In the genomic region with DNA sequence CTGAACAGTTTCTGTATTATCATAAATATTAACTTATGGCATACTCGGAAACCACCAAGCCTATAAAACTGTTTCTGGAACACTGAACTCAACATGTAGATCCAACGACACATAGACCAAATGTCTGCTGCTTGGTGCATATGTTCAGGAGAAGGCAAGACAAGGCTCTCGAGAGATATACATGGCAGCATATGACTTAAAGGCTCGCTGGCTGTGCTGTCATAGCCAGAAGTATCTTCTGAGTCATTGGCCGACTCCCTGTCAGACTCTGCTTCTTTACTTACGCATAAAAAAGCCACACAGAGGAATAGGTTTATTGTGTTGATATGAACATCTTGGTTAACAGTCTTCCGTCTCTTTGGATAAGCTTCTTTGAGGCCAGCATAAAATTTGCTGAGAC, we compare ENCODE assay signal across 24 cellular contexts.
"Had no signal": no experiment of that assay in that cellular context is flagged by ENCODE, and none has a peak within 500 bp of the region (broad histone marks: within the 10 kb centered on the region; RNA-seq: fewer than 3 reads in every experiment).

No MANE protein-coding gene starts in this region.

- H3K27ac Mint-ChIP-seq: activated naive CD4-positive, alpha-beta T cell treated with anti-CD3 and anti-CD28 coated beads, Interleukin-2, amount 50 U/mL, for 24 hours; T-cell had no signal

- H3K27me3 Mint-ChIP-seq: activated naive CD4-positive, alpha-beta T cell treated with anti-CD3 and anti-CD28 coated beads, Interleukin-2, amount 50 U/mL, for 24 hours; T-cell had no signal

- H3K9me3 Mint-ChIP-seq: activated naive CD4-positive, alpha-beta T cell treated with anti-CD3 and anti-CD28 coated beads, Interleukin-2, amount 50 U/mL, for 24 hours; T-cell had no signal

- H3K27ac ChIP-seq: SK-N-MC, VCaP had no signal

- H3K4me3 ChIP-seq: K562, SK-N-MC had no signal

- H3K4me3 Mint-ChIP-seq: activated naive CD4-positive, alpha-beta T cell treated with anti-CD3 and anti-CD28 coated beads, Interleukin-2, amount 50 U/mL, for 24 hours; T-cell had no signal

- ATAC-seq: K562, Panc1, Right ventricle myocardium inferior, T-cell had no signal

- DNase-seq: activated CD4-positive, alpha-beta T cell treated with anti-CD3 and anti-CD28 coated beads, Interleukin-2, amount 50 U/mL, for 48 hours; activated CD4-positive, CD25-positive, alpha-beta regulatory T cell; activated effector memory CD4-positive, alpha-beta T cell treated with Interleukin-2 at 50 U/mL for 16 hours; activated naive CD4-positive, alpha-beta T cell; activated T-cell treated with anti-CD3 and anti-CD28 coated beads for 4 hours; aorta; Karpas-422; NCI-H1105 treated with DMSO at 0.1 percent for 48 hours; NCI-H1436 treated with DMSO at 0.1 percent for 48 hours; NCI-H187; NCI-H2081; NCI-H510A treated with DMSO at 0.1 percent for 48 hours; NCI-H69; NK-92 treated with Interleukin-12 subunit alpha and Interleukin-12 subunit beta, amount 100 ng/mL, for 24 hours; OCI-M1; RPMI8226; T-cell; T1000 had no signal
